In genomic region chr7:29384277-29384676, GRCh38 we compare ENCODE assay signal across 29 cellular contexts.
"Had no signal": no experiment of that assay in that cellular context is flagged by ENCODE, and none has a peak within 500 bp of the region (broad histone marks: within the 10 kb centered on the region; RNA-seq: fewer than 3 reads in every experiment).

No MANE protein-coding gene starts in this region.

- FAIRE-seq: colon, endometrium, endothelial cell of umbilical vein, frontal cortex had no signal

- H3K36me3 ChIP-seq: adrenal gland had no signal

- H3K27ac ChIP-seq: adrenal gland, body of pancreas, epithelial cell of prostate had no signal

- H3K4me1 ChIP-seq: adrenal gland had no signal

- H3K27me3 ChIP-seq: adrenal gland, body of pancreas had no signal

- DNase-seq: activated CD4-positive, alpha-beta memory T cell treated with anti-CD3 and anti-CD28 coated beads for 36 hours; activated CD4-positive, alpha-beta T cell treated with anti-CD3 and anti-CD28 coated beads for 36 hours; activated CD4-positive, alpha-beta T cell treated with anti-CD3 and anti-CD28 coated beads, Interleukin-2, amount 10 ng/mL, durations not matched to agents 24 days and 14 days; activated CD4-positive, CD25-positive, alpha-beta regulatory T cell; activated CD4-positive, CD25-positive, alpha-beta regulatory T cell treated with anti-CD3 and anti-CD28 coated beads, Interleukin-2, amount 50 U/mL, for 72 hours; activated CD8-positive, alpha-beta memory T cell treated with anti-CD3 and anti-CD28 coated beads, Interleukin-2, amount 10 ng/mL, durations not matched to agents 7 days and 5 days; activated CD8-positive, alpha-beta memory T cell treated with anti-CD3 and anti-CD28 coated beads, Interleukin-2, amount 50 U/mL, for 4 hours; activated CD8-positive, alpha-beta T cell treated with anti-CD3 and anti-CD28 coated beads, Interleukin-2, amount 10 ng/mL, durations not matched to agents 7 days and 5 days; activated effector memory CD4-positive, alpha-beta T cell treated with anti-CD3 and anti-CD28 coated beads, Interleukin-2, amount 50 U/mL, for 16 hours; activated naive CD4-positive, alpha-beta T cell treated with anti-CD3 and anti-CD28 coated beads for 36 hours; activated naive CD8-positive, alpha-beta T cell treated with anti-CD3 and anti-CD28 coated beads for 36 hours; activated naive CD8-positive, alpha-beta T cell treated with anti-CD3 and anti-CD28 coated beads, Interleukin-2, amount 50 U/mL, for 24 hours; activated T-cell treated with anti-CD3 and anti-CD28 coated beads, Interleukin-2, amount 50 U/mL, for 1 hour; activated T-cell treated with anti-CD3 and anti-CD28 coated beads, Interleukin-2, amount 50 U/mL, for 48 hours; adrenal gland; amygdala; aorta; body of pancreas; caudate nucleus; cortex of kidney; dermis blood vessel endothelial cell; effector CD8-positive, alpha-beta T cell; foreskin fibroblast; T-helper 2 cell had no signal

- H3K9me3 ChIP-seq: adrenal gland, body of pancreas had no signal

- H3K4me3 ChIP-seq: adrenal gland, body of pancreas had no signal

- ATAC-seq: activated CD4-positive, alpha-beta T cell treated with anti-CD3 and anti-CD28 coated beads for 36 hours; activated CD8-positive, alpha-beta memory T cell treated with anti-CD3 and anti-CD28 coated beads, Interleukin-2, amount 10 ng/mL, durations not matched to agents 7 days and 5 days; activated CD8-positive, alpha-beta T cell treated with anti-CD3 and anti-CD28 coated beads, Interleukin-2, amount 10 ng/mL, durations not matched to agents 7 days and 5 days; activated naive CD8-positive, alpha-beta T cell treated with anti-CD3 and anti-CD28 coated beads, Interleukin-2, amount 50 U/mL, for 24 hours; body of pancreas had no signal
